9 cellular contexts compared by ENCODE assay signal in the genomic region with DNA sequence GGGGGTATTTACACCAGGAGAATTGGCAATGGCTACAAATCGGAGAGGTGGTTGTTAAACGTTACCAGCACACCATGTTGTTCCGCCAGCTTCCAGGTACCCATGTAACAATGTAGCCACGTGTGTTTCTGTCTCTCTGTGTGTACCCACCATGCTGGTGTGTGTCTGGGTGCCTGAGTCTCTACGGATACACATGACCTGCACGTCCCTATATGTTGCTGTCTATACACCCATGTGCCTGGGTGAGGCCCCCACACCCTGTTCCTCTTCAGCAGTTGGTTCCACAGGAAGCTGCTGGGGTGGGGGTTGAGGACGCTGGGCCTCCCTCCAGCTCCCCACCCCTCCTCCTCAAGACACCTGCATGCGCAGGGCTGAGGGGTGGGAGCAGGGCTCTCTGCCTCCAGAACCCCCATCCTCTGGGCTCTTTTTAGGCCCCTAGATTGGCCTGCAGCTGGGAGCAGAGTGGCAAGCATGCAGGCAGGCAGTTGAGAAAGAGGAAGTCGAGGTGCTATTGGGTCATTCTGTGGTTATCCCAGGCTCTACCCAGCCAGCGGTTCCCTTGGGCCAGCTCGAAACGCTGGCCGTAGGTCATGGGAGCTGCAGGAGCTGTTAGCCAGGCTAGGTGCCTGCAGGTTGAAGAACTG. TPM values are rescaled to one million over a fixed set of nuclear protein-coding genes. Genes with fewer than 3 reads are reported as not detected.
DNase-seq lines count a peak whose midpoint lies in the region; ATAC-seq and TF ChIP-seq lines count a peak whose summit lies in the region.
"Had no signal": no experiment of that assay in that cellular context is flagged by ENCODE, and none has a peak within 500 bp of the region (broad histone marks: within the 10 kb centered on the region; RNA-seq: fewer than 3 reads in every experiment).

A gene (plus strand): TSS at position 351 of the 644 bp plus-strand sequence. CDS start 13,954 bp downstream, outside the sequence.

- H3K4me3 Mint-ChIP-seq in activated CD4-positive, alpha-beta memory T cell treated with anti-CD3 and anti-CD28 coated beads, Interleukin-2, amount 10 ng/mL, durations not matched to agents 7 days and 5 days: peak within 1 kb of the TSS; percentile 79

- peak within 1 kb of the TSS; percentile 85 for H3K27ac Mint-ChIP-seq in activated CD4-positive, alpha-beta memory T cell treated with anti-CD3 and anti-CD28 coated beads, Interleukin-2, amount 10 ng/mL, durations not matched to agents 7 days and 5 days

- H3K9me3 ChIP-seq in esophagus muscularis mucosa: peaks cover 0 to 10% (median 7%) of the 10 kb centered on the region in 4 donors

- no peaks in the 10 kb centered on the region for H3K4me1 ChIP-seq in esophagus muscularis mucosa
- H3K4me1 ChIP-seq: A549 had no signal

- peaks cover 56% of the 10 kb centered on the region for H3K4me1 Mint-ChIP-seq in activated CD4-positive, alpha-beta memory T cell treated with anti-CD3 and anti-CD28 coated beads, Interleukin-2, amount 10 ng/mL, durations not matched to agents 7 days and 5 days

- H3K4me3 ChIP-seq in esophagus muscularis mucosa: peak within 1 kb of the TSS in 2 of 4 donors; percentile 7 to 27
- H3K4me3 ChIP-seq: A549 had no signal

- peaks cover 21% of the 10 kb centered on the region for H3K36me3 Mint-ChIP-seq in activated CD4-positive, alpha-beta memory T cell treated with anti-CD3 and anti-CD28 coated beads, Interleukin-2, amount 10 ng/mL, durations not matched to agents 7 days and 5 days (ENCODE audit: low read depth)

- no peak for TF ChIP-seq POLR2A in esophagus muscularis mucosa (IDR thresholded peaks at IDR 0.05; ENCODE audit: low read depth)

- peaks cover 0 to 4% (median 0%) of the 10 kb centered on the region in 4 donors for H3K27me3 ChIP-seq in esophagus muscularis mucosa

- TF ChIP-seq CTCF in esophagus muscularis mucosa (IDR thresholded peaks at IDR 0.05): no peak

- peaks cover 11% of the 10 kb centered on the region for H3K9me3 Mint-ChIP-seq in activated CD4-positive, alpha-beta memory T cell treated with anti-CD3 and anti-CD28 coated beads, Interleukin-2, amount 10 ng/mL, durations not matched to agents 7 days and 5 days

- ATAC-seq in HG02588 (IDR thresholded peaks at IDR 0.05; ENCODE audit: unreplicated experiment) (no peak), HG03159 (IDR thresholded peaks at IDR 0.05; ENCODE audit: unreplicated experiment) (no peak)
- ATAC-seq: A549 had no signal

- no peak for TF ChIP-seq EP300 in esophagus muscularis mucosa (IDR thresholded peaks at IDR 0.05)

- CTCF ChIA-PET in activated CD4-positive, alpha-beta memory T cell treated with anti-CD3 and anti-CD28 coated beads, Interleukin-2, amount 10 ng/mL, durations not matched to agents 7 days and 5 days (lab: Charles Lee): interaction anchor here (0.9 to 3.3 kb wide), 10 partner anchors 7 to 332 kb away, joined by 3 to 19 read pairs (median 4); a partner anchor contains a TSS

- intact Hi-C loops in esophagus muscularis mucosa (cut with DNase I): no loop called here

- no peaks in the 10 kb centered on the region for H3K27me3 Mint-ChIP-seq in activated CD4-positive, alpha-beta memory T cell treated with anti-CD3 and anti-CD28 coated beads, Interleukin-2, amount 10 ng/mL, durations not matched to agents 7 days and 5 days

- WGBS in esophagus muscularis mucosa: 74% methylated on average over 13 of the region's 13 CpGs

- no peaks in the 10 kb centered on the region for H3K36me3 ChIP-seq in esophagus muscularis mucosa

- POLR2A ChIA-PET in activated CD4-positive, alpha-beta memory T cell treated with anti-CD3 and anti-CD28 coated beads, Interleukin-2, amount 10 ng/mL, durations not matched to agents 7 days and 5 days (lab: Charles Lee): interaction anchor here (0.9 to 2.9 kb wide), 11 partner anchors 8 to 1726 kb away, joined by 3 to 13 read pairs (median 4); a partner anchor contains a TSS

- DNase-seq in activated gamma-delta T cell treated with Interleukin-2 at 50 U/mL for 16 hours (peak; percentile 67), activated gamma-delta T cell (lab: John Stamatoyannopoulos, UW) (no peak), esophagus muscularis mucosa (ENCODE audit: extremely low spot score) (no peak), pulmonary artery endothelial cell (ENCODE audit: low read depth, low spot score) (no peak), LoVo (ENCODE audit: low spot score) (no peak)
- peak; percentile 60 for DNase-seq in activated CD4-positive, alpha-beta memory T cell treated with anti-CD3 and anti-CD28 coated beads, Interleukin-2, amount 10 ng/mL, durations not matched to agents 7 days and 5 days

- H3K27ac ChIP-seq in esophagus muscularis mucosa (replicated peaks in 1 of 4): no peak within 1 kb of the TSS
- H3K27ac ChIP-seq: A549 had no signal

RNA-seq across cellular contexts. Expression of the gene that starts here (rescaled TPM):
- total RNA-seq in activated CD4-positive, alpha-beta memory T cell treated with anti-CD3 and anti-CD28 coated beads, Interleukin-2, amount 10 ng/mL, durations not matched to agents 7 days and 5 days: 10 to 100 TPM; 31.9 to 36.0 TPM
- 10 to 100 TPM; 25.0 to 40.3 (median 29.4) TPM for total RNA-seq in esophagus muscularis mucosa
- total RNA-seq in pulmonary artery endothelial cell: 28.3 and 40.8 TPM in 2 replicates

Comparison
In these comparisons a context has a peak if more than half of its experiments do, and no peak if none do; other contexts are left out.
1. DNase-seq: peak in activated gamma-delta T cell treated with Interleukin-2 at 50 U/mL for 16 hours (single experiment) and activated CD4-positive, alpha-beta memory T cell treated with anti-CD3 and anti-CD28 coated beads, Interleukin-2, amount 10 ng/mL, durations not matched to agents 7 days and 5 days (single experiment); none in activated gamma-delta T cell (single experiment), esophagus muscularis mucosa (single experiment), pulmonary artery endothelial cell (single experiment) and LoVo (single experiment).